ENCODE assay signal across 10 cellular contexts in the genomic region with DNA sequence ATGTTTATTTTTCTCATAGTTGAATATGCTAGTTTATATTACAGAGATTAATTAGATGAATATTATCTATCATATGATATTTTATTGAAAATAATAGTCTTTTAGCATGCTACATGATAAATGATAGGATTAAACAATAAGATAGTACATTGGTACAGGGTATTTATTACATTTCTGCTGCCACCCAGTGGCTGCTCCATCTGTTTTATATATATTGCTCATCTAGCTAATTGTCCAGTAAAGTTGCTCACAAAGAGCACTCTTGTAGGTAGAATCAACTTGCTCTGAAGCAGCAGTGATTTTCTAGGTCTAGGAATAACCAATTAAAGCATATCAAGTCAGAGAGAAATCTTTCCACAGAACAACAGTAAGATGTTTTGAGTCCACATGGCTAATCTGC.
DNase-seq lines count a peak whose midpoint lies in the region; ATAC-seq and TF ChIP-seq lines count a peak whose summit lies in the region.
"Had no signal": no experiment of that assay in that cellular context is flagged by ENCODE, and none has a peak within 500 bp of the region (broad histone marks: within the 10 kb centered on the region; RNA-seq: fewer than 3 reads in every experiment).

No MANE protein-coding gene starts in this region.

- ATAC-seq in Right ventricle myocardium superior (ENCODE audit: poor library complexity) (peak; percentile 55), GM21576 (IDR thresholded peaks at IDR 0.05; ENCODE audit: unreplicated experiment) (no peak), GM18873 (IDR thresholded peaks at IDR 0.05; ENCODE audit: low FRiP score, unreplicated experiment) (no peak)

- TF ChIP-seq CTCF in right atrium auricular region (IDR thresholded peaks at IDR 0.05), result peak in 1 of 2 donors; percentile 54
- TF ChIP-seq CTCF in foreskin fibroblast (IDR thresholded peaks at IDR 0.05; ENCODE audit: low read depth, low read length), result peak; percentile 24

- no peak overlapping the region for H3K27ac ChIP-seq in right atrium auricular region
- H3K27ac ChIP-seq: SJCRH30 had no signal

- no peaks in the 10 kb centered on the region for H3K36me3 ChIP-seq in right atrium auricular region
- H3K36me3 ChIP-seq: SJCRH30 had no signal

- no peaks in the 10 kb centered on the region for H3K9me3 ChIP-seq in right atrium auricular region
- H3K9me3 ChIP-seq: SJCRH30 had no signal

- no peak overlapping the region for H3K4me3 Mint-ChIP-seq in activated T-cell treated with anti-CD3 and anti-CD28 coated beads, Interleukin-2, amount 50 U/mL, for 24 hours

- intact Hi-C loops in Right ventricle myocardium superior (cut with DNase I), result loop anchor here (5.0 kb wide), 2 partner anchors 319 to 529 kb away; a partner anchor contains a TSS

- H3K4me1 Mint-ChIP-seq in activated T-cell treated with anti-CD3 and anti-CD28 coated beads, Interleukin-2, amount 50 U/mL, for 24 hours (ENCODE audit: low read depth), result no peaks in the 10 kb centered on the region

- H3K9me3 Mint-ChIP-seq in activated T-cell treated with anti-CD3 and anti-CD28 coated beads, Interleukin-2, amount 50 U/mL, for 24 hours, result no peaks in the 10 kb centered on the region

- H3K4me3 ChIP-seq in right atrium auricular region (no peak overlapping the region), foreskin fibroblast (ENCODE audit: low read depth in 1 of 2, low read length in 2 of 2) (no peak overlapping the region)
- H3K4me3 ChIP-seq: lung, SJCRH30 had no signal

- peaks cover 0 to under 1% of the 10 kb centered on the region in 2 donors for H3K4me1 ChIP-seq in right atrium auricular region
- H3K4me1 ChIP-seq: SJCRH30 had no signal

- DNase-seq in Right ventricle myocardium superior (peak; percentile 38), right atrium auricular region (ENCODE audit: low spot score) (no peak), OCI-M1 (lab: John Stamatoyannopoulos, UW) (peak; percentile 62), foreskin fibroblast (peak in 1 of 2 donors; percentile 73), putamen (ENCODE audit: low spot score) (no peak)
- DNase-seq in activated T-cell treated with anti-CD3 and anti-CD28 coated beads, Interleukin-2, amount 50 U/mL, for 24 hours, result no peak

- H3K36me3 Mint-ChIP-seq in activated T-cell treated with anti-CD3 and anti-CD28 coated beads, Interleukin-2, amount 50 U/mL, for 24 hours (ENCODE audit: low read depth), result no peaks in the 10 kb centered on the region

- no peaks in the 10 kb centered on the region for H3K27me3 Mint-ChIP-seq in activated T-cell treated with anti-CD3 and anti-CD28 coated beads, Interleukin-2, amount 50 U/mL, for 24 hours

- H3K27ac Mint-ChIP-seq in activated T-cell treated with anti-CD3 and anti-CD28 coated beads, Interleukin-2, amount 50 U/mL, for 24 hours, result no peak overlapping the region

- H3K27me3 ChIP-seq in right atrium auricular region, result no peaks in the 10 kb centered on the region
- H3K27me3 ChIP-seq: SJCRH30 had no signal

Comparison
In these comparisons a context has a peak if more than half of its experiments do, and no peak if none do; other contexts are left out.
1. DNase-seq: peak in Right ventricle myocardium superior (single experiment) and OCI-M1 (single experiment); none in right atrium auricular region (single experiment), activated T-cell treated with anti-CD3 and anti-CD28 coated beads, Interleukin-2, amount 50 U/mL, for 24 hours (single experiment) and putamen (single experiment).